Comparison of ENCODE assay signal across 12 cellular contexts in the genomic region with DNA sequence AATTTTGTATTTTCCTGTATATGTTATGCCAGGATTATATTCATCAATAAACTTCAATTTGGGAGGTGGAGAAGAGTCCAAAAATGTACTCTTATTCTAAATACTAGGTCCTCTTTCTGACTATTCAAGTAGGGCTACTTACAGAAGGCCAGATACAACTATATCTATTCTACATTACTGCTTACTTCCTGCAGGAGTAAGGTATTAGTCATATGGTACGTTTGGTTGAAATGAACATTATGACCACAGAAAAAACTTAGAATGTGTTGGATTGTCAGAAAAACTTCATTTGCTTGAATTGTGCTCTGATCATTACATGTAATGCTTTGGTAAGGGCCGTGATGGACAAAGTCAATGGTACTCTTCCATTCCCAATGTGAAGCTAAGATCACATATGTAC. TPM values are rescaled to one million over a fixed set of nuclear protein-coding genes. Genes with fewer than 3 reads are reported as not detected.
DNase-seq lines count a peak whose midpoint lies in the region; ATAC-seq and TF ChIP-seq lines count a peak whose summit lies in the region.
"Had no signal": no experiment of that assay in that cellular context is flagged by ENCODE, and none has a peak within 500 bp of the region (broad histone marks: within the 10 kb centered on the region; RNA-seq: fewer than 3 reads in every experiment).

No MANE protein-coding gene starts in this region.

- TF ChIP-seq CTCF in activated CD8-positive, alpha-beta T cell treated with anti-CD3 and anti-CD28 coated beads for 36 hours (IDR thresholded peaks at IDR 0.05) = no peak
- no peak for TF ChIP-seq CTCF in tibial nerve (IDR thresholded peaks at IDR 0.05)

- CTCF ChIA-PET in activated CD8-positive, alpha-beta T cell treated with anti-CD3 and anti-CD28 coated beads for 36 hours (lab: Charles Lee) = interaction anchor here (1.1 to 4.5 kb wide), 8 partner anchors 10 to 66 kb away, joined by 3 to 17 read pairs (median 6); a partner anchor contains a TSS

- no peak for DNase-seq in activated T-cell treated with anti-CD3 and anti-CD28 coated beads, Interleukin-2, amount 50 U/mL, for 24 hours
- DNase-seq in activated T-cell treated with anti-CD3 and anti-CD28 coated beads, Interleukin-2, amount 50 U/mL, for 1 hour = no peak
- no peak for DNase-seq in activated CD8-positive, alpha-beta T cell treated with anti-CD3 and anti-CD28 coated beads for 36 hours
- DNase-seq in stimulated activated naive B cell treated with anti-CD40 and anti-IgM and Interleukin-4, amounts not matched to agents 10 μg/mL and 1 μg/mL and 100 μg/mL, for 72 hours = no peak
- no peak for DNase-seq in tibial nerve (ENCODE audit: low spot score in 2 of 2)
- no peak for DNase-seq in NCI-H345 treated with DMSO at 0.1 percent for 48 hours (lab: John Stamatoyannopoulos, UW; ENCODE audit: unreplicated experiment)
- DNase-seq: NCI-H1105 had no signal

- no peak for TF ChIP-seq POLR2A in tibial nerve (IDR thresholded peaks at IDR 0.05)

- POLR2A ChIA-PET in activated CD8-positive, alpha-beta T cell treated with anti-CD3 and anti-CD28 coated beads for 36 hours (lab: Charles Lee) = interaction anchor here (0.9 to 5.0 kb wide), 8 partner anchors 8 to 102 kb away, joined by 3 to 67 read pairs (median 6); a partner anchor contains a TSS

- intact Hi-C loops in activated CD8-positive, alpha-beta T cell treated with anti-CD3 and anti-CD28 coated beads for 36 hours (cut with micrococcal nuclease) = loop anchor here (1.0 to 2.0 kb wide), 3 partner anchors 12 to 49 kb away; no protein-coding TSS in a partner anchor

- peaks cover 83% of the 10 kb centered on the region for H3K4me1 Mint-ChIP-seq in activated T-cell treated with anti-CD3 and anti-CD28 coated beads, Interleukin-2, amount 50 U/mL, for 24 hours (ENCODE audit: low read depth)
- peaks cover 76% of the 10 kb centered on the region for H3K4me1 Mint-ChIP-seq in activated CD8-positive, alpha-beta T cell treated with anti-CD3 and anti-CD28 coated beads for 36 hours (ENCODE audit: low read depth)
- peaks cover 11 to 18% of the 10 kb centered on the region in 2 donors for H3K4me1 Mint-ChIP-seq in stimulated activated naive B cell treated with anti-CD40 and anti-IgM and Interleukin-4, amounts not matched to agents 10 μg/mL and 1 μg/mL and 100 μg/mL, for 72 hours

- no peak overlapping the region for H3K27ac ChIP-seq in tibial nerve
- H3K27ac ChIP-seq: esophagus muscularis mucosa had no signal

- peak overlapping the region; percentile 47 for H3K4me3 Mint-ChIP-seq in activated T-cell treated with anti-CD3 and anti-CD28 coated beads, Interleukin-2, amount 50 U/mL, for 24 hours
- peak overlapping the region; percentile 52 for H3K4me3 Mint-ChIP-seq in activated CD8-positive, alpha-beta T cell treated with anti-CD3 and anti-CD28 coated beads for 36 hours
- peak overlapping the region in 1 of 2 donors; percentile 6 for H3K4me3 Mint-ChIP-seq in stimulated activated naive B cell treated with anti-CD40 and anti-IgM and Interleukin-4, amounts not matched to agents 10 μg/mL and 1 μg/mL and 100 μg/mL, for 72 hours
- H3K4me3 Mint-ChIP-seq: memory B cell had no signal

- H3K27ac Mint-ChIP-seq in activated T-cell treated with anti-CD3 and anti-CD28 coated beads, Interleukin-2, amount 50 U/mL, for 24 hours = peak overlapping the region; percentile 98
- H3K27ac Mint-ChIP-seq in activated CD8-positive, alpha-beta T cell treated with anti-CD3 and anti-CD28 coated beads for 36 hours = peak overlapping the region; percentile 98
- H3K27ac Mint-ChIP-seq in stimulated activated naive B cell treated with anti-CD40 and anti-IgM and Interleukin-4, amounts not matched to agents 10 μg/mL and 1 μg/mL and 100 μg/mL, for 72 hours = no peak overlapping the region
- H3K27ac Mint-ChIP-seq: memory B cell had no signal

- TF ChIP-seq EP300 in tibial nerve (IDR thresholded peaks at IDR 0.05) = no peak

- 76 to 81% methylated on average over 2 of the region's 2 CpGs for WGBS in tibial nerve, 2 donors

- H3K27me3 Mint-ChIP-seq in activated T-cell treated with anti-CD3 and anti-CD28 coated beads, Interleukin-2, amount 50 U/mL, for 24 hours = no peaks in the 10 kb centered on the region
- no peaks in the 10 kb centered on the region for H3K27me3 Mint-ChIP-seq in activated CD8-positive, alpha-beta T cell treated with anti-CD3 and anti-CD28 coated beads for 36 hours
- H3K27me3 Mint-ChIP-seq in stimulated activated naive B cell treated with anti-CD40 and anti-IgM and Interleukin-4, amounts not matched to agents 10 μg/mL and 1 μg/mL and 100 μg/mL, for 72 hours = no peaks in the 10 kb centered on the region

- H3K27me3 ChIP-seq in tibial nerve = no peaks in the 10 kb centered on the region
- H3K27me3 ChIP-seq: esophagus muscularis mucosa had no signal

- H3K4me3 ChIP-seq in tibial nerve = no peak overlapping the region
- H3K4me3 ChIP-seq: esophagus muscularis mucosa had no signal

- H3K4me1 ChIP-seq in tibial nerve = peaks cover 0 to 5% (median 0%) of the 10 kb centered on the region in 4 donors
- H3K4me1 ChIP-seq: esophagus muscularis mucosa had no signal

- peak; percentile 31 for ATAC-seq in HG03045 (IDR thresholded peaks at IDR 0.05; ENCODE audit: unreplicated experiment)
- peak; percentile 70 for ATAC-seq in activated CD8-positive, alpha-beta T cell treated with anti-CD3 and anti-CD28 coated beads for 36 hours
- peak; percentile 35 to 44 for ATAC-seq in stimulated activated naive B cell treated with anti-CD40 and anti-IgM and Interleukin-4, amounts not matched to agents 10 μg/mL and 1 μg/mL and 100 μg/mL, for 72 hours (replicated peaks)
- ATAC-seq in HG03135 (IDR thresholded peaks at IDR 0.05; ENCODE audit: unreplicated experiment) = no peak
- ATAC-seq: Right ventricle myocardium inferior had no signal

- peaks cover 2% of the 10 kb centered on the region for H3K9me3 Mint-ChIP-seq in activated T-cell treated with anti-CD3 and anti-CD28 coated beads, Interleukin-2, amount 50 U/mL, for 24 hours
- H3K9me3 Mint-ChIP-seq in activated CD8-positive, alpha-beta T cell treated with anti-CD3 and anti-CD28 coated beads for 36 hours = peaks cover 3% of the 10 kb centered on the region
- no peaks in the 10 kb centered on the region for H3K9me3 Mint-ChIP-seq in stimulated activated naive B cell treated with anti-CD40 and anti-IgM and Interleukin-4, amounts not matched to agents 10 μg/mL and 1 μg/mL and 100 μg/mL, for 72 hours
- H3K9me3 Mint-ChIP-seq: memory B cell had no signal

- no peaks in the 10 kb centered on the region for H3K9me3 ChIP-seq in tibial nerve
- H3K9me3 ChIP-seq: esophagus muscularis mucosa had no signal

- H3K36me3 ChIP-seq in tibial nerve = no peaks in the 10 kb centered on the region
- H3K36me3 ChIP-seq: esophagus muscularis mucosa had no signal

- H3K36me3 Mint-ChIP-seq in activated T-cell treated with anti-CD3 and anti-CD28 coated beads, Interleukin-2, amount 50 U/mL, for 24 hours (ENCODE audit: low read depth) = peaks cover 64% of the 10 kb centered on the region
- H3K36me3 Mint-ChIP-seq in activated CD8-positive, alpha-beta T cell treated with anti-CD3 and anti-CD28 coated beads for 36 hours (ENCODE audit: low read depth) = peaks cover 73% of the 10 kb centered on the region
- peaks cover 6 to 9% of the 10 kb centered on the region in 2 donors for H3K36me3 Mint-ChIP-seq in stimulated activated naive B cell treated with anti-CD40 and anti-IgM and Interleukin-4, amounts not matched to agents 10 μg/mL and 1 μg/mL and 100 μg/mL, for 72 hours
- H3K36me3 Mint-ChIP-seq: memory B cell had no signal

RNA-seq across cellular contexts. Expression of a gene that starts 35.0 kb away (rescaled TPM):
- total RNA-seq in activated CD8-positive, alpha-beta T cell treated with anti-CD3 and anti-CD28 coated beads for 36 hours = 10 to 100 TPM; 70.8 to 72.2 TPM
- total RNA-seq in tibial nerve = 1 to 10 TPM in 2 of 4 donors, under 1 TPM in 1, not detected in 1; 0.39 to 4.2 (median 2.3) TPM

Comparison
In these comparisons a context has a peak if more than half of its experiments do, and no peak if none do; other contexts are left out.
1. RNA of a gene that starts 35.0 kb away (total RNA-seq): 70.8 to 72.2 TPM in activated CD8-positive, alpha-beta T cell treated with anti-CD3 and anti-CD28 coated beads for 36 hours; 0.39 to 4.2 TPM in tibial nerve; every median in the first group is over 10 times any median in the second.